1 cellular context compared by ENCODE assay signal in genomic region chr2:10863837-10864236, GRCh38.
TF ChIP-seq lines count a peak whose summit lies in the region.

No MANE protein-coding gene starts in this region.

TF ChIP-seq in H1, 55 proteins besides CTCF, POLR2A, EP300 and RAD21:
- no peak for TF ChIP-seq RBBP5 (IDR thresholded peaks at IDR 0.05; ENCODE audit: borderline replicate concordance, low read depth, low read length)
- no peak for TF ChIP-seq CHD7 (IDR thresholded peaks at IDR 0.05; ENCODE audit: insufficient replicate concordance, low read length)
- TF ChIP-seq SUZ12 (IDR thresholded peaks at IDR 0.05; ENCODE audit: low read length) = no peak
- TF ChIP-seq JUND (IDR thresholded peaks at IDR 0.05; ENCODE audit: low read length) = no peak
- no peak for TF ChIP-seq MAX (IDR thresholded peaks at IDR 0.05)
- TF ChIP-seq RFX5 (IDR thresholded peaks at IDR 0.05; ENCODE audit: borderline replicate concordance, low read depth, low read length) = no peak
- no peak for TF ChIP-seq E2F6 (IDR thresholded peaks at IDR 0.05)
- no peak for TF ChIP-seq NRF1 (IDR thresholded peaks at IDR 0.05; ENCODE audit: low read depth, low read length)
